25 cellular contexts compared by ENCODE assay signal in genomic region chr4:21177092-21177491, GRCh38.
DNase-seq lines count a peak whose midpoint lies in the region; ATAC-seq, FAIRE-seq and TF ChIP-seq lines count a peak whose summit lies in the region.
"Had no signal": no experiment of that assay in that cellular context is flagged by ENCODE, and none has a peak within 500 bp of the region (broad histone marks: within the 10 kb centered on the region; RNA-seq: fewer than 3 reads in every experiment).

No MANE protein-coding gene starts in this region.

- FAIRE-seq in HepG2 (lab: Jason Lieb, UNC): no peak
- FAIRE-seq: A204.1, GM12878, GM12892, GM19239 had no signal

- H2AFZ ChIP-seq in HepG2 (ENCODE audit: low read length) (no peak overlapping the region), IMR-90 (replicated peaks; ENCODE audit: low read length, poor library complexity) (no peak overlapping the region)

- no peak overlapping the region for H3K27ac ChIP-seq in HepG2 (ENCODE audit: extremely low read length, insufficient read depth, low read length)
- no peak overlapping the region for H3K27ac ChIP-seq in right lobe of liver
- no peak overlapping the region for H3K27ac ChIP-seq in IMR-90 (ENCODE audit: insufficient read depth, low read length)
- no peak overlapping the region for H3K27ac ChIP-seq in colonic mucosa
- H3K27ac ChIP-seq in A673 (ENCODE audit: low read depth, low read length, poor library complexity, severe bottlenecking): no peak overlapping the region
- H3K27ac ChIP-seq: BLaER1 had no signal

- no peak for DNase-seq in HepG2 (ENCODE audit: low spot score)
- DNase-seq in right lobe of liver: no peak
- DNase-seq in IMR-90: no peak
- no peak for DNase-seq in colonic mucosa
- DNase-seq in A673 (ENCODE audit: low spot score): no peak
- DNase-seq: 8988T; ACHN; BE2C; C1 segment of cervical spinal cord; CD4-positive, alpha-beta memory T cell; CD4-positive, CD25-positive, alpha-beta regulatory T cell; CD8-positive, alpha-beta memory T cell; COR-L47; DMS 273 treated with DMSO at 0.1 percent for 48 hours; DMS153; DMS53; DMS79; DND-41; EL; GDM1 had no signal

- no peaks in the 10 kb centered on the region for H3K79me1 ChIP-seq in IMR-90 (ENCODE audit: low read depth in 1 of 2, low read length in 2 of 2)

- no peaks in the 10 kb centered on the region for H3K4me1 ChIP-seq in HepG2 (ENCODE audit: insufficient read depth, low read length)
- no peaks in the 10 kb centered on the region for H3K4me1 ChIP-seq in right lobe of liver
- H3K4me1 ChIP-seq in IMR-90 (ENCODE audit: control insufficient read depth, insufficient read depth, low read length): no peaks in the 10 kb centered on the region
- H3K4me1 ChIP-seq in colonic mucosa: no peaks in the 10 kb centered on the region
- H3K4me1 ChIP-seq in A673 (ENCODE audit: insufficient read depth, low read length, poor library complexity, severe bottlenecking): no peaks in the 10 kb centered on the region
- H3K4me1 ChIP-seq: BE2C, BLaER1 had no signal

- H4K20me1 ChIP-seq in HepG2 (ENCODE audit: insufficient read depth, low read length) (no peaks in the 10 kb centered on the region), IMR-90 (ENCODE audit: insufficient read depth, low read length) (no peaks in the 10 kb centered on the region)
- H4K20me1 ChIP-seq: BLaER1 had no signal

- H4K5ac ChIP-seq in IMR-90 (ENCODE audit: low read depth, low read length): no peak overlapping the region

- POLR2A ChIA-PET in HepG2 (lab: Yijun Ruan, JAX): no interaction called here
- POLR2A ChIA-PET in IMR-90 (lab: Charles Lee; ENCODE audit: unreplicated experiment): no interaction called here
- POLR2A ChIA-PET in A673 (lab: Charles Lee; ENCODE audit: low non-redundant PET): no interaction called here

- H3K36me3 ChIP-seq in HepG2 (replicated peaks in 1 of 2; ENCODE audit: control insufficient read depth in 1 of 2, insufficient read depth in 2 of 2, low read length in 2 of 2) (no peaks in the 10 kb centered on the region), right lobe of liver (no peaks in the 10 kb centered on the region), IMR-90 (ENCODE audit: control insufficient read depth, insufficient read depth, low read length) (no peaks in the 10 kb centered on the region), colonic mucosa (no peaks in the 10 kb centered on the region), A673 (ENCODE audit: insufficient read depth, low read length, poor library complexity, severe bottlenecking) (no peaks in the 10 kb centered on the region)
- H3K36me3 ChIP-seq: BE2C, BLaER1 had no signal

- H3K9ac ChIP-seq in HepG2 (ENCODE audit: insufficient read depth, low read depth, low read length) (no peak overlapping the region), IMR-90 (ENCODE audit: low read depth, low read length) (no peak overlapping the region), colonic mucosa (ENCODE audit: low read depth in 2 of 2, low read length in 2 of 2) (no peak overlapping the region)
- H3K9ac ChIP-seq: BLaER1 had no signal

- TF ChIP-seq POLR2A in HepG2 (IDR thresholded peaks at IDR 0.05; ENCODE audit: insufficient read depth in 1 of 2, low read depth in 2 of 2, low read length in 2 of 2): no peak
- no peak for TF ChIP-seq POLR2A in right lobe of liver (IDR thresholded peaks at IDR 0.05)
- no peak for TF ChIP-seq POLR2A in IMR-90 (IDR thresholded peaks at IDR 0.05; ENCODE audit: low read depth, low read length)

- H2AK9ac ChIP-seq in IMR-90 (replicated peaks; ENCODE audit: low read depth, low read length, poor library complexity): no peak overlapping the region

- H3K4me3 ChIP-seq in HepG2 (replicated peaks in 1 of 3; ENCODE audit: insufficient read depth in 1 of 3, low read depth in 2 of 3, low read length in 3 of 3) (no peak overlapping the region), right lobe of liver (no peak overlapping the region), IMR-90 (ENCODE audit: insufficient read depth, low read depth, low read length) (no peak overlapping the region), colonic mucosa (no peak overlapping the region), A673 (ENCODE audit: low read depth, low read length, poor library complexity, severe bottlenecking) (no peak overlapping the region)
- H3K4me3 ChIP-seq: BLaER1, GM12878 had no signal

- BruUV-seq in HepG2 (replicated peaks; lab: Mats Ljungman, UMichigan) (no TSS peak), IMR-90 (replicated peaks; lab: Mats Ljungman, UMichigan) (no TSS peak), A673 (replicated peaks; lab: Mats Ljungman, UMichigan) (no TSS peak)

- H2BK20ac ChIP-seq in IMR-90 (ENCODE audit: low read depth, low read length): no peak overlapping the region

- CTCF ChIA-PET in HepG2 (lab: Yijun Ruan, JAX; ENCODE audit: low intra/inter-chr PET ratio, low total read pairs) (no interaction called here), IMR-90 (lab: Yijun Ruan, JAX) (no interaction called here), A673 (lab: Charles Lee) (no interaction called here)

- no peak overlapping the region for H3K23ac ChIP-seq in IMR-90 (ENCODE audit: low read depth, low read length)

- intact Hi-C loops in HepG2 (cut with micrococcal nuclease; ENCODE audit: unreplicated experiment) (no loop called here), right lobe of liver (cut with DNase I) (no loop called here), IMR-90 (cut with micrococcal nuclease) (no loop called here), colonic mucosa (cut with DNase I) (no loop called here), A673 (cut with micrococcal nuclease; ENCODE audit: unreplicated experiment) (no loop called here)

- TF ChIP-seq RAD21 in HepG2 (CRISPR knock-in tag; IDR thresholded peaks at IDR 0.05) (no peak), IMR-90 (IDR thresholded peaks at IDR 0.05; ENCODE audit: low read length) (no peak)

- no peak for TF ChIP-seq EP300 in HepG2 (IDR thresholded peaks at IDR 0.05; ENCODE audit: low read depth in 2 of 2, low read length in 2 of 2)
- TF ChIP-seq EP300 in HepG2 (CRISPR knock-in tag; IDR thresholded peaks at IDR 0.05; ENCODE audit: borderline replicate concordance): no peak

- no peak for ATAC-seq in HepG2
- ATAC-seq in right lobe of liver: no peak
- ATAC-seq in IMR-90 (ENCODE audit: low read depth): no peak
- ATAC-seq: GM12878 had no signal

- H3K18ac ChIP-seq in IMR-90 (ENCODE audit: low read depth, low read length): no peak overlapping the region

- 46% methylated on average over 1 of the region's 1 CpG for WGBS in HepG2 (ENCODE audit: low lambda C conversion rate)
- WGBS in right lobe of liver (ENCODE audit: insufficient coverage, low coverage, low lambda C conversion rate, missing lambda C conversion rate): 19% methylated on average over 1 of the region's 1 CpG
- WGBS in IMR-90 (ENCODE audit: extremely low coverage in 2 of 2, insufficient read length in 1 of 2), 2 experiments: no CpG with 5 or more reads among the region's 1 CpG

- no peak overlapping the region for H2BK120ac ChIP-seq in IMR-90 (ENCODE audit: low read depth, low read length)

- no peak overlapping the region for H2AK5ac ChIP-seq in IMR-90 (ENCODE audit: low read depth, low read length)

- H3K27me3 ChIP-seq in HepG2 (ENCODE audit: control insufficient read depth in 1 of 2, insufficient read depth in 2 of 2, low read length in 2 of 2) (no peaks in the 10 kb centered on the region), right lobe of liver (no peaks in the 10 kb centered on the region), IMR-90 (ENCODE audit: control insufficient read depth, insufficient read depth, low read length) (no peaks in the 10 kb centered on the region), colonic mucosa (no peaks in the 10 kb centered on the region), A673 (replicated peaks; ENCODE audit: insufficient read depth, low read depth, low read length, poor library complexity) (no peaks in the 10 kb centered on the region)
- H3K27me3 ChIP-seq: BE2C, BLaER1 had no signal

- H3K9me1 ChIP-seq in IMR-90 (ENCODE audit: insufficient read depth, low read length): no peaks in the 10 kb centered on the region

- no peak overlapping the region for H3K4ac ChIP-seq in IMR-90 (ENCODE audit: low read depth, low read length)

- in situ Hi-C loops in HepG2 (cut with HindIII; ENCODE audit: extremely low pct_ligation_motif_present, low pct_unique_long_range_greater_than_20kb): no loop called here
- in situ Hi-C loops in IMR-90 (cut with MboI; ENCODE audit: low sequenced_read_pairs): no loop called here

- no peak overlapping the region for H3K56ac ChIP-seq in IMR-90 (ENCODE audit: extremely low read depth, insufficient read depth, low read length)

- no peak overlapping the region for H4K8ac ChIP-seq in IMR-90 (ENCODE audit: low read depth in 2 of 2, low read length in 2 of 2)

- no peak overlapping the region for H4K91ac ChIP-seq in IMR-90 (ENCODE audit: insufficient read depth, low read depth, low read length)

- no peaks in the 10 kb centered on the region for H3K79me2 ChIP-seq in HepG2 (ENCODE audit: insufficient read depth, low read length)

- TF ChIP-seq CTCF in HepG2 (CRISPR knock-in tag; IDR thresholded peaks at IDR 0.05) (no peak), right lobe of liver (IDR thresholded peaks at IDR 0.05) (no peak), IMR-90 (conservative IDR thresholded peaks at IDR 0.05; ENCODE audit: low read depth, low read length) (no peak), colonic mucosa (IDR thresholded peaks at IDR 0.05) (no peak), A673 (conservative IDR thresholded peaks at IDR 0.05; ENCODE audit: low read depth, low read length) (no peak)

- dilution Hi-C loops in IMR-90 (cut with HindIII; ENCODE audit: low sequenced_read_pairs, unreplicated experiment): no loop called here

- H3K4me2 ChIP-seq in HepG2 (ENCODE audit: low read depth, low read length) (no peak overlapping the region), IMR-90 (ENCODE audit: low read depth, low read length) (no peak overlapping the region)
- H3K4me2 ChIP-seq: BLaER1 had no signal

- H2BK15ac ChIP-seq in IMR-90 (ENCODE audit: low read depth, low read length): no peak overlapping the region

- H3K14ac ChIP-seq in IMR-90 (replicated peaks; ENCODE audit: low read depth, low read length): no peak overlapping the region

- H3K9me3 ChIP-seq in HepG2 (ENCODE audit: low read length): peaks cover 55% of the 10 kb centered on the region
- H3K9me3 ChIP-seq in right lobe of liver: no peaks in the 10 kb centered on the region
- peaks cover 10% of the 10 kb centered on the region for H3K9me3 ChIP-seq in IMR-90 (ENCODE audit: control insufficient read depth, insufficient read depth, low read length)
- no peaks in the 10 kb centered on the region for H3K9me3 ChIP-seq in colonic mucosa
- no peaks in the 10 kb centered on the region for H3K9me3 ChIP-seq in A673 (ENCODE audit: low read depth, low read length, poor library complexity, severe bottlenecking)
- H3K9me3 ChIP-seq: BE2C, BLaER1 had no signal

- H2BK5ac ChIP-seq in IMR-90 (ENCODE audit: low read depth, low read length, poor library complexity, severe bottlenecking): no peak overlapping the region

TF ChIP-seq in HepG2, 621 proteins besides CTCF, POLR2A, EP300 and RAD21 (continues in another document):
- no peak for TF ChIP-seq ZSCAN25 (CRISPR knock-in tag; IDR thresholded peaks at IDR 0.05)
- no peak for TF ChIP-seq ZNF737 (CRISPR knock-in tag; IDR thresholded peaks at IDR 0.05; ENCODE audit: borderline replicate concordance)

TF ChIP-seq in IMR-90, 13 proteins besides CTCF, POLR2A, EP300 and RAD21 (continues in another document):
- 0 out of 2 replicates have a peak, but pooled peaks have one; percentile 35 for TF ChIP-seq MAFK (IDR thresholded peaks at IDR 0.05; ENCODE audit: low read depth, low read length)
